8 cellular contexts compared by ENCODE assay signal in genomic region chr14:31229638-31230229, GRCh38. TPM values are rescaled to one million over a fixed set of nuclear protein-coding genes. Genes with fewer than 3 reads are reported as not detected.
DNase-seq lines count a peak whose midpoint lies in the region; ATAC-seq and TF ChIP-seq lines count a peak whose summit lies in the region.

No MANE protein-coding gene starts in this region.

- peak overlapping the region; percentile 16 for H2AFZ ChIP-seq in smooth muscle cell (ENCODE audit: low read depth)

- H3F3A ChIP-seq in smooth muscle cell (ENCODE audit: low read depth), result no peaks in the 10 kb centered on the region

- H3K9ac ChIP-seq in iPS-15b (ENCODE audit: low read depth, low read length) (no peak overlapping the region), smooth muscle cell (ENCODE audit: low read depth) (peak overlapping the region; percentile 6)

- 33% methylated on average over 9 of the region's 9 CpGs for WGBS in smooth muscle cell (ENCODE audit: low lambda C conversion rate)

- no peak overlapping the region for H3K27ac ChIP-seq in smooth muscle cell (ENCODE audit: low read depth)

- H4K20me1 ChIP-seq in smooth muscle cell (ENCODE audit: low read depth), result no peaks in the 10 kb centered on the region

- DNase-seq in COLO668 (lab: John Stamatoyannopoulos, UW; ENCODE audit: unreplicated experiment) (peak; percentile 28), Kasumi-1 (lab: John Stamatoyannopoulos, UW) (peak; percentile 83 to 86), amniotic epithelial cell (ENCODE audit: low read depth) (peak; percentile 98), smooth muscle cell (lab: John Stamatoyannopoulos, UW; ENCODE audit: unreplicated experiment) (no peak)
- no peak for DNase-seq in activated CD8-positive, alpha-beta memory T cell treated with anti-CD3 and anti-CD28 coated beads, Interleukin-2, amount 50 U/mL, for 48 hours
- DNase-seq in stimulated activated CD4-positive, alpha-beta T cell treated with anti-CD3 and anti-CD28 coated beads, Interleukin-4, amount 100 ng/mL, for 24 hours, result no peak

- no peak for TF ChIP-seq CTCF in smooth muscle cell (IDR thresholded peaks at IDR 0.05; ENCODE audit: borderline replicate concordance, insufficient read depth, poor library complexity, severe bottlenecking)

- peak overlapping the region; percentile 44 for H3K4me3 ChIP-seq in iPS-15b (ENCODE audit: low read depth, low read length)
- H3K4me3 ChIP-seq in smooth muscle cell, result peak overlapping the region; percentile 29

- no peaks in the 10 kb centered on the region for H3K36me3 ChIP-seq in iPS-15b (ENCODE audit: control insufficient read depth, insufficient read depth, low read length)
- H3K36me3 ChIP-seq in smooth muscle cell (ENCODE audit: low read depth), result no peaks in the 10 kb centered on the region

- H3K27me3 ChIP-seq in iPS-15b (ENCODE audit: control insufficient read depth, insufficient read depth, low read length), result no peaks in the 10 kb centered on the region
- H3K27me3 ChIP-seq in smooth muscle cell (ENCODE audit: low read depth), result no peaks in the 10 kb centered on the region

- H3K4me1 ChIP-seq in iPS-15b (ENCODE audit: control insufficient read depth, insufficient read depth, low read length) (peaks cover 6% of the 10 kb centered on the region), smooth muscle cell (ENCODE audit: low read depth) (no peaks in the 10 kb centered on the region)

- H3K9me3 ChIP-seq in iPS-15b (ENCODE audit: control insufficient read depth, insufficient read depth, low read length), result no peaks in the 10 kb centered on the region
- H3K9me3 ChIP-seq in smooth muscle cell (replicated peaks; ENCODE audit: low read depth), result no peaks in the 10 kb centered on the region

- ATAC-seq in GM18519 (IDR thresholded peaks at IDR 0.05; ENCODE audit: low FRiP score, unreplicated experiment), result no peak

- H3K79me2 ChIP-seq in smooth muscle cell (ENCODE audit: low read depth), result no peaks in the 10 kb centered on the region

- H3K4me2 ChIP-seq in smooth muscle cell, result peak overlapping the region; percentile 70

RNA-seq across cellular contexts. Expression of gene HECTD1, which starts 22.1 kb away (rescaled TPM):
- 116 and 145 TPM in 2 replicates for total RNA-seq in smooth muscle cell
- polyA plus RNA-seq in smooth muscle cell, result 39.3 and 47.6 TPM in 2 replicates

Comparison
In these comparisons a context has a peak if more than half of its experiments do, and no peak if none do; other contexts are left out.
1. DNase-seq: peak in COLO668 (single experiment), Kasumi-1 (2 of 2) and amniotic epithelial cell (single experiment); none in smooth muscle cell (single experiment), activated CD8-positive, alpha-beta memory T cell treated with anti-CD3 and anti-CD28 coated beads, Interleukin-2, amount 50 U/mL, for 48 hours (single experiment) and stimulated activated CD4-positive, alpha-beta T cell treated with anti-CD3 and anti-CD28 coated beads, Interleukin-4, amount 100 ng/mL, for 24 hours (single experiment).